ENCODE assay signal across 24 cellular contexts in the genomic region with DNA sequence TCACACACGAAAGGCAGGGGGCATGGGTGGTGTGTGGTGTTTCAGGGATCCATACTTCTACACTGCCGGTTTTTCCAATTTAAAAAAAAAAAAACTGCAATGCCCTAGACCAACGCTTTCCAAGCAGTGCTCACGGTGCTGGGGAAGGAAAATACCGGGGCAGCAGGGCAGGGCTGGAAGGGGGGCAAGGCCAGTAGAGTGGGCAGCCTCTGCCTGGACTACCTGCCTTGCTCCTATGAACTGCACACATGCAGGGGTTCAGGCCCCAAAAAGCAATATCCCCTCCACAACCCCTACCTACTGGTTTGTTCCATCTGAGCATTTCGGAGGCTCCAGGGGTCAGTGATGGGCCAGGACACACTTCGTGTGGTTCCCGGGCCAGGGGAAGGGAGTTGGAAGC. TPM values are rescaled to one million over a fixed set of nuclear protein-coding genes. Genes with fewer than 3 reads are reported as not detected.
DNase-seq lines count a peak whose midpoint lies in the region; ATAC-seq, FAIRE-seq and TF ChIP-seq lines count a peak whose summit lies in the region.
"Had no signal": no experiment of that assay in that cellular context is flagged by ENCODE, and none has a peak within 500 bp of the region (broad histone marks: within the 10 kb centered on the region; RNA-seq: fewer than 3 reads in every experiment).

No MANE protein-coding gene starts in this region.

- DNase-seq in GM12891 (ENCODE audit: insufficient read length, low spot score) (peak; percentile 5), glutamatergic neuron (no peak), osteoblast (ENCODE audit: insufficient read length, low spot score, missing footprints) (peak; percentile 64), aorta (peak; percentile 12 to 38), HTR-8/SVneo (ENCODE audit: insufficient read length, low spot score) (no peak), SKM-1 treated with dmso at 0.1 percent for 144 hours (lab: John Stamatoyannopoulos, UW; ENCODE audit: unreplicated experiment) (no peak), type B pancreatic cell (ENCODE audit: extremely low spot score, unreplicated experiment) (no peak)
- DNase-seq: DMS53; HFFc6; IMR-90; KG1; NCI-H1048; NCI-H1694; NCI-H2029 treated with DMSO at 0.1 percent for 48 hours; NCI-H446 treated with DMSO at 0.1 percent for 48 hours; NCI-H82; NK-92 treated with Interleukin-12 subunit alpha and Interleukin-12 subunit beta, amount 100 ng/mL, for 24 hours; Right ventricle myocardium superior had no signal

- no peak overlapping the region for H2AFZ ChIP-seq in osteoblast (ENCODE audit: low read length)
- H2AFZ ChIP-seq: GM23338, PC-9 had no signal

- peaks cover 6% of the 10 kb centered on the region for H3K27me3 Mint-ChIP-seq in glutamatergic neuron (ENCODE audit: unreplicated experiment)
- H3K27me3 Mint-ChIP-seq in type B pancreatic cell, result peaks cover 12% of the 10 kb centered on the region
- H3K27me3 Mint-ChIP-seq: B cell had no signal

- H3K4me1 ChIP-seq in osteoblast (ENCODE audit: insufficient read depth, low read length) (no peaks in the 10 kb centered on the region), aorta (ENCODE audit: control insufficient read depth in 1 of 2, insufficient read depth in 2 of 2, low read length in 2 of 2) (no peaks in the 10 kb centered on the region)
- H3K4me1 ChIP-seq: HAP-1, SJSA1 had no signal

- ATAC-seq in aorta (ENCODE audit: low FRiP score), result no peak
- ATAC-seq: GM23338 had no signal

- H3K27ac ChIP-seq in osteoblast (ENCODE audit: low read depth, low read length), result no peak overlapping the region
- H3K27ac ChIP-seq in aorta (ENCODE audit: low read depth in 1 of 2, low read length in 2 of 2), result no peak overlapping the region
- H3K27ac ChIP-seq: PC-9, SJSA1 had no signal

- no peaks in the 10 kb centered on the region for H3K9me3 ChIP-seq in osteoblast (ENCODE audit: low read depth, low read length)
- no peaks in the 10 kb centered on the region for H3K9me3 ChIP-seq in aorta (ENCODE audit: control insufficient read depth, low read length)
- H3K9me3 ChIP-seq: HAP-1, SJSA1 had no signal

- no peak for TF ChIP-seq CTCF in glutamatergic neuron (IDR thresholded peaks at IDR 0.05; ENCODE audit: partially characterized antibody, unreplicated experiment)
- no peak for TF ChIP-seq CTCF in osteoblast (IDR thresholded peaks at IDR 0.05; ENCODE audit: extremely low read depth, low read depth, low read length)
- no peak for TF ChIP-seq CTCF in type B pancreatic cell (conservative IDR thresholded peaks at IDR 0.05)

- no peak overlapping the region for H3K4me2 ChIP-seq in osteoblast (ENCODE audit: insufficient read depth, low read length)
- H3K4me2 ChIP-seq: PC-9 had no signal

- no peak for TF ChIP-seq POLR2A in GM12891 (IDR thresholded peaks at IDR 0.05; ENCODE audit: low read depth, low read length)

- H3K79me2 ChIP-seq in osteoblast (ENCODE audit: insufficient read depth, low read length), result no peaks in the 10 kb centered on the region

- no peak for FAIRE-seq in GM12891 (lab: Jason Lieb, UNC)
- FAIRE-seq in HTR-8/SVneo (lab: Jason Lieb, UNC), result no peak
- FAIRE-seq: D721Med had no signal

- peaks cover 27% of the 10 kb centered on the region for H3K4me1 Mint-ChIP-seq in glutamatergic neuron (ENCODE audit: low read depth, unreplicated experiment)
- H3K4me1 Mint-ChIP-seq in type B pancreatic cell (ENCODE audit: unreplicated experiment), result peaks cover 25% of the 10 kb centered on the region
- H3K4me1 Mint-ChIP-seq: B cell had no signal

- H3K27me3 ChIP-seq in osteoblast (ENCODE audit: insufficient read depth, low read length) (no peaks in the 10 kb centered on the region), aorta (ENCODE audit: control insufficient read depth in 1 of 2, insufficient read depth in 2 of 2, low read length in 1 of 2) (no peaks in the 10 kb centered on the region)
- H3K27me3 ChIP-seq: SJSA1 had no signal

- intact Hi-C loops in aorta (cut with DNase I), result no loop called here

- H3K4me3 ChIP-seq in osteoblast (ENCODE audit: insufficient read depth, low read length) (no peak overlapping the region), aorta (ENCODE audit: low read length in 2 of 2) (no peak overlapping the region)
- H3K4me3 ChIP-seq: GM23338, HAP-1, PC-9, SJSA1 had no signal

- H4K20me1 ChIP-seq in osteoblast (ENCODE audit: insufficient read depth, low read length), result no peaks in the 10 kb centered on the region

- peaks cover 11% of the 10 kb centered on the region for H3K36me3 Mint-ChIP-seq in glutamatergic neuron (ENCODE audit: unreplicated experiment)
- peaks cover 5% of the 10 kb centered on the region for H3K36me3 Mint-ChIP-seq in type B pancreatic cell

- peak overlapping the region; percentile 4 for H3K27ac Mint-ChIP-seq in glutamatergic neuron (ENCODE audit: unreplicated experiment)
- H3K27ac Mint-ChIP-seq in type B pancreatic cell, result no peak overlapping the region
- H3K27ac Mint-ChIP-seq: B cell, HFFc6 had no signal

- H3K9me3 Mint-ChIP-seq in glutamatergic neuron (ENCODE audit: unreplicated experiment) (peaks cover 15% of the 10 kb centered on the region), type B pancreatic cell (no peaks in the 10 kb centered on the region)
- H3K9me3 Mint-ChIP-seq: HFFc6 had no signal

- H3K36me3 ChIP-seq in osteoblast (ENCODE audit: insufficient read depth, low read length) (no peaks in the 10 kb centered on the region), aorta (ENCODE audit: control insufficient read depth in 1 of 2, insufficient read depth in 2 of 2, low read length in 1 of 2) (no peaks in the 10 kb centered on the region)
- H3K36me3 ChIP-seq: HAP-1, SJSA1 had no signal

- WGBS in aorta, 2 donors, result 71 to 87% methylated on average over 8 of the region's 8 CpGs

- H3K4me3 Mint-ChIP-seq in glutamatergic neuron (ENCODE audit: unreplicated experiment) (peak overlapping the region; percentile 9), type B pancreatic cell (no peak overlapping the region)
- H3K4me3 Mint-ChIP-seq: B cell, GM23338, HFFc6 had no signal

TF ChIP-seq in GM12891, 5 proteins besides CTCF, POLR2A, EP300 and RAD21:
- TF ChIP-seq SPI1 (IDR thresholded peaks at IDR 0.05; ENCODE audit: low read depth, low read length) (no peak), POU2F2 (IDR thresholded peaks at IDR 0.05; ENCODE audit: low read depth, low read length) (no peak), POLR2AphosphoS5 (IDR thresholded peaks at IDR 0.05; ENCODE audit: low read depth, low read length) (no peak), PAX5 (IDR thresholded peaks at IDR 0.05; ENCODE audit: insufficient read depth, low read length, severe bottlenecking) (no peak), TAF1 (IDR thresholded peaks at IDR 0.05; ENCODE audit: low read depth, low read length) (no peak)

RNA-seq across cellular contexts. Expression of gene RPH3AL, which starts 29.4 kb away (rescaled TPM):
- 0.30 TPM for polyA plus RNA-seq in GM12891 (2012; ENCODE audit: low read depth, missing spikeins)
- total RNA-seq in glutamatergic neuron (ENCODE audit: unreplicated experiment) (22.3 TPM), osteoblast (2.9 and 3.2 TPM in 2 replicates), aorta (10 to 100 TPM; 12.5 to 18.1 TPM), type B pancreatic cell (ENCODE audit: low replicate concordance) (13.5 and 14.9 TPM in 2 replicates)
- 1 to 10 TPM; 1.6 to 3.5 TPM for polyA plus RNA-seq in aorta

Comparison
In these comparisons a context has a peak if more than half of its experiments do, and no peak if none do; other contexts are left out.
1. DNase-seq: peak in GM12891 (single experiment), osteoblast (single experiment) and aorta (2 of 2); none in glutamatergic neuron (single experiment), HTR-8/SVneo (single experiment), SKM-1 treated with dmso at 0.1 percent for 144 hours (single experiment) and type B pancreatic cell (single experiment).